In the genomic region with DNA sequence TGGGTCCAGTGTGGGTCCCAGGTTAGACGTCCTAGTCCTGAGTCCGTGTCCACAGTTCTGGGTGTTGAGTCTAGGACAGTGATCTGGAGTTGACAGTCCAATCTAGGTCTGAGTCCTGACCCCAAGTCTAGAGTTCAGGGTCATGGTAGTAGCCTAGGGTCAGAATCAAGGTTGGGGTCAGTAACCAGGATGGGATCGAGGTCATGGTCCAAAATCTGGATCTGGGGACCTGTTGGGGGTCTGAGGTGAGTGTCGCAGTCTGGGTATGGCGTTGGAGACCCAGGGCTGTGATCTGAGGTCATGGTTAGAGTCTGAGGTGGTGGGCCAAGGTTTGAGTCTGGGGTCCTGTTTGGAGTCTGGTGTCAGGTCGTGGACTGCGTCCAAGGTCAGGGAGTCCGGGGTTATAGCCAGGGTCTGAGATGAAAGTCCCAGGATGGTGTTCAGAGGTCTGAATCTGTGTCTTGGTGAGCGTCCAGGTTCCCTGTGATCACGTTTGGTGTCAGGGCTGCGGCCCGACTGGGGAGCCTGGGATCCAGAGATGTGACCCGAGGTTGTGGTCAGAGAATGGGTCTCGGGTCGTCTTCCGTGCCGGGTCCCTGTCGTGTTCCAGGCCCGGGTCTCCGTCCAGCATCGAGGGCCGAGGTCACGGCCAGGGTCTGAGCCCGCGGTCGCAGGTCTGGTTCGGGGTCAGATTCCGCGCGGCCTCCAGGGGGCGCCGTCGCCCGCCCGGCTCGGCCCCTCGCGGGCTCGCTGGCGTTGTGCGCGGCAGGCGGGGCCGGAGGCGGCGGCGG, we compare ENCODE assay signal across 1 cellular context.
A peak's percentile ranks its signal among the peaks of the same experiment; 100 is the strongest.
TF ChIP-seq lines count a peak whose summit lies in the region.

No MANE protein-coding gene starts in this region.

TF ChIP-seq in HepG2, 621 proteins besides CTCF, POLR2A, EP300 and RAD21 (continued from another document and continues in another):
- TF ChIP-seq, protein P1, sequence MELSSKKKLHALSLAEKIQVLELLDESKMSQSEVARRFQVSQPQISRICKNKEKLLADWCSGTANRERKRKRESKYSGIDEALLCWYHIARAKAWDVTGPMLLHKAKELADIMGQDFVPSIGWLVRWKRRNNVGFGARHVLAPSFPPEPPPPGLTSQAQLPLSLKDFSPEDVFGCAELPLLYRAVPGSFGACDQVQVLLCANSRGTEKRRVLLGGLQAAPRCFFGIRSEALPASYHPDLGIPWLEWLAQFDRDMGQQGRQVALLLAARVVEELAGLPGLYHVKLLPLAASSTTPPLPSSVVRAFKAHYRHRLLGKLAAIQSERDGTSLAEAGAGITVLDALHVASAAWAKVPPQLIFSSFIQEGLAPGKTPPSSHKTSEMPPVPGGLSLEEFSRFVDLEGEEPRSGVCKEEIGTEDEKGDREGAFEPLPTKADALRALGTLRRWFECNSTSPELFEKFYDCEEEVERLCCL (CRISPR knock-in tag; IDR thresholded peaks at IDR 0.05; ENCODE audit: borderline replicate concordance) = no peak
- TF ChIP-seq TCF12 (IDR thresholded peaks at IDR 0.05) (no peak), TCF12 (CRISPR knock-in tag; IDR thresholded peaks at IDR 0.05) (no peak), ARNT (IDR thresholded peaks at IDR 0.05) (no peak), GPN1 (CRISPR knock-in tag; IDR thresholded peaks at IDR 0.05; ENCODE audit: borderline replicate concordance) (no peak), ZSCAN31 (CRISPR knock-in tag; IDR thresholded peaks at IDR 0.05; ENCODE audit: low read depth) (no peak), TP53 (CRISPR knock-in tag; conservative IDR thresholded peaks at IDR 0.05) (no peak), ZNF282 (IDR thresholded peaks at IDR 0.05; ENCODE audit: partially characterized antibody) (no peak), ELF3 (CRISPR knock-in tag; IDR thresholded peaks at IDR 0.05) (no peak), NKX3-1 (CRISPR knock-in tag; IDR thresholded peaks at IDR 0.05) (no peak), ZNF782 (CRISPR knock-in tag; IDR thresholded peaks at IDR 0.05; ENCODE audit: borderline replicate concordance) (no peak), HNF4A (CRISPR knock-in tag; IDR thresholded peaks at IDR 0.05) (peak; percentile 45), ZNF562 (CRISPR knock-in tag; IDR thresholded peaks at IDR 0.05; ENCODE audit: borderline replicate concordance) (no peak), SALL2 (CRISPR knock-in tag; IDR thresholded peaks at IDR 0.05) (0 out of 2 replicates have a peak, but pooled peaks have one; percentile 44), ATF1 (CRISPR knock-in tag; IDR thresholded peaks at IDR 0.05) (no peak), ARNT2 (CRISPR knock-in tag; IDR thresholded peaks at IDR 0.05; ENCODE audit: low read depth) (no peak), CBFB (CRISPR knock-in tag; IDR thresholded peaks at IDR 0.05) (no peak), MIER3 (CRISPR knock-in tag; IDR thresholded peaks at IDR 0.05; ENCODE audit: borderline replicate concordance) (no peak), RCOR2 (CRISPR knock-in tag; IDR thresholded peaks at IDR 0.05) (no peak), ZNF883 (CRISPR knock-in tag; IDR thresholded peaks at IDR 0.05; ENCODE audit: not compliant biosample characterization) (no peak), ZKSCAN8 (CRISPR knock-in tag; IDR thresholded peaks at IDR 0.05; ENCODE audit: borderline replicate concordance) (no peak), MIER2 (CRISPR knock-in tag; IDR thresholded peaks at IDR 0.05) (no peak), POLR2G (IDR thresholded peaks at IDR 0.05; ENCODE audit: low read depth, low read length) (no peak), ZNF484 (CRISPR knock-in tag; IDR thresholded peaks at IDR 0.05; ENCODE audit: borderline replicate concordance, low read depth) (no peak), CHD2 (IDR thresholded peaks at IDR 0.05; ENCODE audit: low read depth, low read length) (no peak), PAF1 (CRISPR knock-in tag; IDR thresholded peaks at IDR 0.05) (no peak), ZBTB7B (CRISPR knock-in tag; IDR thresholded peaks at IDR 0.05) (0 out of 2 replicates have a peak, but pooled peaks have one; percentile 32)
- TF ChIP-seq, protein P2, sequence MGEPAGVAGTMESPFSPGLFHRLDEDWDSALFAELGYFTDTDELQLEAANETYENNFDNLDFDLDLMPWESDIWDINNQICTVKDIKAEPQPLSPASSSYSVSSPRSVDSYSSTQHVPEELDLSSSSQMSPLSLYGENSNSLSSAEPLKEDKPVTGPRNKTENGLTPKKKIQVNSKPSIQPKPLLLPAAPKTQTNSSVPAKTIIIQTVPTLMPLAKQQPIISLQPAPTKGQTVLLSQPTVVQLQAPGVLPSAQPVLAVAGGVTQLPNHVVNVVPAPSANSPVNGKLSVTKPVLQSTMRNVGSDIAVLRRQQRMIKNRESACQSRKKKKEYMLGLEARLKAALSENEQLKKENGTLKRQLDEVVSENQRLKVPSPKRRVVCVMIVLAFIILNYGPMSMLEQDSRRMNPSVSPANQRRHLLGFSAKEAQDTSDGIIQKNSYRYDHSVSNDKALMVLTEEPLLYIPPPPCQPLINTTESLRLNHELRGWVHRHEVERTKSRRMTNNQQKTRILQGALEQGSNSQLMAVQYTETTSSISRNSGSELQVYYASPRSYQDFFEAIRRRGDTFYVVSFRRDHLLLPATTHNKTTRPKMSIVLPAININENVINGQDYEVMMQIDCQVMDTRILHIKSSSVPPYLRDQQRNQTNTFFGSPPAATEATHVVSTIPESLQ (CRISPR knock-in tag; conservative IDR thresholded peaks at IDR 0.05) = no peak
- TF ChIP-seq, protein P3, sequence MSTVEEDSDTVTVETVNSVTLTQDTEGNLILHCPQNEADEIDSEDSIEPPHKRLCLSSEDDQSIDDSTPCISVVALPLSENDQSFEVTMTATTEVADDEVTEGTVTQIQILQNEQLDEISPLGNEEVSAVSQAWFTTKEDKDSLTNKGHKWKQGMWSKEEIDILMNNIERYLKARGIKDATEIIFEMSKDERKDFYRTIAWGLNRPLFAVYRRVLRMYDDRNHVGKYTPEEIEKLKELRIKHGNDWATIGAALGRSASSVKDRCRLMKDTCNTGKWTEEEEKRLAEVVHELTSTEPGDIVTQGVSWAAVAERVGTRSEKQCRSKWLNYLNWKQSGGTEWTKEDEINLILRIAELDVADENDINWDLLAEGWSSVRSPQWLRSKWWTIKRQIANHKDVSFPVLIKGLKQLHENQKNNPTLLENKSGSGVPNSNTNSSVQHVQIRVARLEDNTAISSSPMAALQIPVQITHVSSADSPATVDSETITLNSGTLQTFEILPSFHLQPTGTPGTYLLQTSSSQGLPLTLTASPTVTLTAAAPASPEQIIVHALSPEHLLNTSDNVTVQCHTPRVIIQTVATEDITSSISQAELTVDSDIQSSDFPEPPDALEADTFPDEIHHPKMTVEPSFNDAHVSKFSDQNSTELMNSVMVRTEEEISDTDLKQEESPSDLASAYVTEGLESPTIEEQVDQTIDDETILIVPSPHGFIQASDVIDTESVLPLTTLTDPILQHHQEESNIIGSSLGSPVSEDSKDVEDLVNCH (CRISPR knock-in tag; IDR thresholded peaks at IDR 0.05) = no peak
- TF ChIP-seq, protein P4, sequence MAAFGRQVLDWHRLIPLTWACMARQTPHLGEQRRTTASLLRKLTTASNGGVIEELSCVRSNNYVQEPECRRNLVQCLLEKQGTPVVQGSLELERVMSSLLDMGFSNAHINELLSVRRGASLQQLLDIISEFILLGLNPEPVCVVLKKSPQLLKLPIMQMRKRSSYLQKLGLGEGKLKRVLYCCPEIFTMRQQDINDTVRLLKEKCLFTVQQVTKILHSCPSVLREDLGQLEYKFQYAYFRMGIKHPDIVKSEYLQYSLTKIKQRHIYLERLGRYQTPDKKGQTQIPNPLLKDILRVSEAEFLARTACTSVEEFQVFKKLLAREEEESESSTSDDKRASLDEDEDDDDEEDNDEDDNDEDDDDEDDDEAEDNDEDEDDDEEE (CRISPR knock-in tag; IDR thresholded peaks at IDR 0.05) = no peak
- TF ChIP-seq, protein P5, sequence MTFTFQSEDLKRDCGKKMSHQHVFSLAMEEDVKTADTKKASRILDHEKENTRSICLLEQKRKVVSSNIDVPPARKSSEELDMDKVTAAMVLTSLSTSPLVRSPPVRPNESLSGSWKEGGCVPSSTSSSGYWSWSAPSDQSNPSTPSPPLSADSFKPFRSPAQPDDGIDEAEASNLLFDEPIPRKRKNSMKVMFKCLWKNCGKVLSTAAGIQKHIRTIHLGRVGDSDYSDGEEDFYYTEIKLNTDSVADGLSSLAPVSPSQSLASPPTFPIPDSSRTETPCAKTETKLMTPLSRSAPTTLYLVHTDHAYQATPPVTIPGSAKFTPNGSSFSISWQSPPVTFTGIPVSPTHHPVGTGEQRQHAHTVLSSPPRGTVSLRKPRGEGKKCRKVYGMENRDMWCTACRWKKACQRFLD (CRISPR knock-in tag; IDR thresholded peaks at IDR 0.05; ENCODE audit: borderline replicate concordance) = no peak
- TF ChIP-seq, protein P6, sequence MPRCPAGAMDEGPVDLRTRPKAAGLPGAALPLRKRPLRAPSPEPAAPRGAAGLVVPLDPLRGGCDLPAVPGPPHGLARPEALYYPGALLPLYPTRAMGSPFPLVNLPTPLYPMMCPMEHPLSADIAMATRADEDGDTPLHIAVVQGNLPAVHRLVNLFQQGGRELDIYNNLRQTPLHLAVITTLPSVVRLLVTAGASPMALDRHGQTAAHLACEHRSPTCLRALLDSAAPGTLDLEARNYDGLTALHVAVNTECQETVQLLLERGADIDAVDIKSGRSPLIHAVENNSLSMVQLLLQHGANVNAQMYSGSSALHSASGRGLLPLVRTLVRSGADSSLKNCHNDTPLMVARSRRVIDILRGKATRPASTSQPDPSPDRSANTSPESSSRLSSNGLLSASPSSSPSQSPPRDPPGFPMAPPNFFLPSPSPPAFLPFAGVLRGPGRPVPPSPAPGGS (CRISPR knock-in tag; IDR thresholded peaks at IDR 0.05) = no peak
- TF ChIP-seq, protein P7, sequence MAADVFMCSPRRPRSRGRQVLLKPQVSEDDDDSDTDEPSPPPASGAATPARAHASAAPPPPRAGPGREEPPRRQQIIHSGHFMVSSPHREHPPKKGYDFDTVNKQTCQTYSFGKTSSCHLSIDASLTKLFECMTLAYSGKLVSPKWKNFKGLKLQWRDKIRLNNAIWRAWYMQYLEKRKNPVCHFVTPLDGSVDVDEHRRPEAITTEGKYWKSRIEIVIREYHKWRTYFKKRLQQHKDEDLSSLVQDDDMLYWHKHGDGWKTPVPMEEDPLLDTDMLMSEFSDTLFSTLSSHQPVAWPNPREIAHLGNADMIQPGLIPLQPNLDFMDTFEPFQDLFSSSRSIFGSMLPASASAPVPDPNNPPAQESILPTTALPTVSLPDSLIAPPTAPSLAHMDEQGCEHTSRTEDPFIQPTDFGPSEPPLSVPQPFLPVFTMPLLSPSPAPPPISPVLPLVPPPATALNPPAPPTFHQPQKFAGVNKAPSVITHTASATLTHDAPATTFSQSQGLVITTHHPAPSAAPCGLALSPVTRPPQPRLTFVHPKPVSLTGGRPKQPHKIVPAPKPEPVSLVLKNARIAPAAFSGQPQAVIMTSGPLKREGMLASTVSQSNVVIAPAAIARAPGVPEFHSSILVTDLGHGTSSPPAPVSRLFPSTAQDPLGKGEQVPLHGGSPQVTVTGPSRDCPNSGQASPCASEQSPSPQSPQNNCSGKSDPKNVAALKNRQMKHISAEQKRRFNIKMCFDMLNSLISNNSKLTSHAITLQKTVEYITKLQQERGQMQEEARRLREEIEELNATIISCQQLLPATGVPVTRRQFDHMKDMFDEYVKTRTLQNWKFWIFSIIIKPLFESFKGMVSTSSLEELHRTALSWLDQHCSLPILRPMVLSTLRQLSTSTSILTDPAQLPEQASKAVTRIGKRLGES (CRISPR knock-in tag; IDR thresholded peaks at IDR 0.05; ENCODE audit: borderline replicate concordance) = no peak
- TF ChIP-seq, protein P8, sequence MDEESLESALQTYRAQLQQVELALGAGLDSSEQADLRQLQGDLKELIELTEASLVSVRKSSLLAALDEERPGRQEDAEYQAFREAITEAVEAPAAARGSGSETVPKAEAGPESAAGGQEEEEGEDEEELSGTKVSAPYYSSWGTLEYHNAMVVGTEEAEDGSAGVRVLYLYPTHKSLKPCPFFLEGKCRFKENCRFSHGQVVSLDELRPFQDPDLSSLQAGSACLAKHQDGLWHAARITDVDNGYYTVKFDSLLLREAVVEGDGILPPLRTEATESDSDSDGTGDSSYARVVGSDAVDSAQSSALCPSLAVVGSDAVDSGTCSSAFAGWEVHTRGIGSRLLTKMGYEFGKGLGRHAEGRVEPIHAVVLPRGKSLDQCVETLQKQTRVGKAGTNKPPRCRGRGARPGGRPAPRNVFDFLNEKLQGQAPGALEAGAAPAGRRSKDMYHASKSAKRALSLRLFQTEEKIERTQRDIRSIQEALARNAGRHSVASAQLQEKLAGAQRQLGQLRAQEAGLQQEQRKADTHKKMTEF (CRISPR knock-in tag; IDR thresholded peaks at IDR 0.05) = no peak
- TF ChIP-seq, protein P9, sequence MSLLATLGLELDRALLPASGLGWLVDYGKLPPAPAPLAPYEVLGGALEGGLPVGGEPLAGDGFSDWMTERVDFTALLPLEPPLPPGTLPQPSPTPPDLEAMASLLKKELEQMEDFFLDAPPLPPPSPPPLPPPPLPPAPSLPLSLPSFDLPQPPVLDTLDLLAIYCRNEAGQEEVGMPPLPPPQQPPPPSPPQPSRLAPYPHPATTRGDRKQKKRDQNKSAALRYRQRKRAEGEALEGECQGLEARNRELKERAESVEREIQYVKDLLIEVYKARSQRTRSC (CRISPR knock-in tag; IDR thresholded peaks at IDR 0.05; ENCODE audit: low read depth) = no peak
- TF ChIP-seq, protein P10, sequence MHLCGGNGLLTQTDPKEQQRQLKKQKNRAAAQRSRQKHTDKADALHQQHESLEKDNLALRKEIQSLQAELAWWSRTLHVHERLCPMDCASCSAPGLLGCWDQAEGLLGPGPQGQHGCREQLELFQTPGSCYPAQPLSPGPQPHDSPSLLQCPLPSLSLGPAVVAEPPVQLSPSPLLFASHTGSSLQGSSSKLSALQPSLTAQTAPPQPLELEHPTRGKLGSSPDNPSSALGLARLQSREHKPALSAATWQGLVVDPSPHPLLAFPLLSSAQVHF (CRISPR knock-in tag; IDR thresholded peaks at IDR 0.05) = no peak
- TF ChIP-seq, protein P11, sequence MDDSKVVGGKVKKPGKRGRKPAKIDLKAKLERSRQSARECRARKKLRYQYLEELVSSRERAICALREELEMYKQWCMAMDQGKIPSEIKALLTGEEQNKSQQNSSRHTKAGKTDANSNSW (CRISPR knock-in tag; IDR thresholded peaks at IDR 0.05; ENCODE audit: borderline replicate concordance) = no peak
